ENCODE assay signal across 11 cellular contexts in genomic region chr16:28063611-28064061, GRCh38. TPM values are rescaled to one million over a fixed set of nuclear protein-coding genes. Genes with fewer than 3 reads are reported as not detected.
DNase-seq lines count a peak whose midpoint lies in the region; ATAC-seq and TF ChIP-seq lines count a peak whose summit lies in the region.
"Had no signal": no experiment of that assay in that cellular context is flagged by ENCODE, and none has a peak within 500 bp of the region (broad histone marks: within the 10 kb centered on the region; RNA-seq: fewer than 3 reads in every experiment).

Gene GSG1L, minus strand, starts transcription at chr16:28063714. Its CDS starts 290 bp downstream, at chr16:28063424.

- TF ChIP-seq POLR2A in upper lobe of left lung (IDR thresholded peaks at IDR 0.05): no peak

- TF ChIP-seq EP300 in upper lobe of left lung (IDR thresholded peaks at IDR 0.05): no peak

- H3K27me3 Mint-ChIP-seq in activated naive CD4-positive, alpha-beta T cell treated with anti-CD3 and anti-CD28 coated beads, Interleukin-2, amount 10 ng/mL, durations not matched to agents 7 days and 5 days: peaks cover 86% of the 10 kb centered on the region

- no peak within 1 kb of the TSS for H3K27ac ChIP-seq in upper lobe of left lung

- H3K36me3 Mint-ChIP-seq in activated naive CD4-positive, alpha-beta T cell treated with anti-CD3 and anti-CD28 coated beads, Interleukin-2, amount 10 ng/mL, durations not matched to agents 7 days and 5 days: no peaks in the 10 kb centered on the region

- peaks cover 0 to 24% (median 10%) of the 10 kb centered on the region in 4 donors for H3K27me3 ChIP-seq in upper lobe of left lung

- H3K4me3 Mint-ChIP-seq in activated naive CD4-positive, alpha-beta T cell treated with anti-CD3 and anti-CD28 coated beads, Interleukin-2, amount 10 ng/mL, durations not matched to agents 7 days and 5 days: peak within 1 kb of the TSS; percentile 38

- peak within 1 kb of the TSS in 3 of 4 donors; percentile 21 to 29 (median 28) for H3K4me3 ChIP-seq in upper lobe of left lung

- ATAC-seq in left lobe of liver: peak; percentile 54
- ATAC-seq in upper lobe of left lung (ENCODE audit: low FRiP score in 2 of 2): no peak
- no peak for ATAC-seq in activated CD4-positive, CD25-positive, alpha-beta regulatory T cell treated with anti-CD3 and anti-CD28 coated beads, Interleukin-2, amount 50 U/mL, for 24 hours
- no peak for ATAC-seq in HG02798 (IDR thresholded peaks at IDR 0.05; ENCODE audit: poor library complexity, unreplicated experiment)

- H3K4me1 Mint-ChIP-seq in activated naive CD4-positive, alpha-beta T cell treated with anti-CD3 and anti-CD28 coated beads, Interleukin-2, amount 10 ng/mL, durations not matched to agents 7 days and 5 days: no peaks in the 10 kb centered on the region

- no peaks in the 10 kb centered on the region for H3K9me3 Mint-ChIP-seq in activated naive CD4-positive, alpha-beta T cell treated with anti-CD3 and anti-CD28 coated beads, Interleukin-2, amount 10 ng/mL, durations not matched to agents 7 days and 5 days
- H3K9me3 Mint-ChIP-seq: CD8-positive, alpha-beta memory T cell had no signal

- no peaks in the 10 kb centered on the region for H3K9me3 ChIP-seq in upper lobe of left lung

- TF ChIP-seq CTCF in upper lobe of left lung (IDR thresholded peaks at IDR 0.05): no peak

- H3K27ac Mint-ChIP-seq in activated naive CD4-positive, alpha-beta T cell treated with anti-CD3 and anti-CD28 coated beads, Interleukin-2, amount 10 ng/mL, durations not matched to agents 7 days and 5 days: no peak within 1 kb of the TSS

- WGBS in upper lobe of left lung, 2 donors: 0 to 7% methylated on average over 2 to 25 of the region's 50 CpGs

- peaks cover 0 to 21% (median 4%) of the 10 kb centered on the region in 4 donors for H3K4me1 ChIP-seq in upper lobe of left lung

- H3K36me3 ChIP-seq in upper lobe of left lung: no peaks in the 10 kb centered on the region

- DNase-seq in activated naive CD4-positive, alpha-beta T cell treated with anti-CD3 and anti-CD28 coated beads, Interleukin-2, amount 10 ng/mL, durations not matched to agents 7 days and 5 days: peak; percentile 28
- no peak for DNase-seq in activated naive CD4-positive, alpha-beta T cell (lab: John Stamatoyannopoulos, UW)
- DNase-seq in astrocyte of the hippocampus (ENCODE audit: low read depth, low spot score) (peak; percentile 49), left lobe of liver (ENCODE audit: low spot score) (no peak), upper lobe of left lung (no peak), hippocampal formation (lab: John Stamatoyannopoulos, UW) (no peak)
- DNase-seq: CD8-positive, alpha-beta memory T cell; stimulated activated CD4-positive, alpha-beta T cell treated with anti-CD3 and anti-CD28 coated beads, Interleukin-4, amount 100 ng/mL, for 4 hours had no signal

- CTCF ChIA-PET in activated naive CD4-positive, alpha-beta T cell treated with anti-CD3 and anti-CD28 coated beads, Interleukin-2, amount 10 ng/mL, durations not matched to agents 7 days and 5 days (lab: Charles Lee): interaction anchor here (2.7 kb wide), 1 partner anchor 91 kb away, joined by 9 read pairs; no protein-coding TSS in a partner anchor

RNA-seq across cellular contexts. Expression of gene GSG1L, which starts in this region (rescaled TPM):
- total RNA-seq in left lobe of liver: not detected
- total RNA-seq in upper lobe of left lung: 1 to 10 TPM in 1 of 6 donors, not detected in 5; 2.2 TPM
- total RNA-seq: kidney epithelial cell had no signal

Comparison
In these comparisons a context has a peak if more than half of its experiments do, and no peak if none do; other contexts are left out.
1. DNase-seq: peak in activated naive CD4-positive, alpha-beta T cell treated with anti-CD3 and anti-CD28 coated beads, Interleukin-2, amount 10 ng/mL, durations not matched to agents 7 days and 5 days (single experiment) and astrocyte of the hippocampus (single experiment); none in activated naive CD4-positive, alpha-beta T cell (0 of 4), left lobe of liver (single experiment), upper lobe of left lung (0 of 2) and hippocampal formation (0 of 2).
2. Peak in ATAC-seq in left lobe of liver; RNA of the gene not detected or under 1 TPM.